In genomic region chr17:28889996-28890395, GRCh38 we compare ENCODE assay signal across 1 cellular context.
TF ChIP-seq lines count a peak whose summit lies in the region.

No MANE protein-coding gene starts in this region.

TF ChIP-seq in K562, 482 proteins besides CTCF, POLR2A, EP300 and RAD21:
- TF ChIP-seq RBM22 (IDR thresholded peaks at IDR 0.05; ENCODE audit: low read depth, low read length, poor library complexity, severe bottlenecking) (no peak), ZNF23 (CRISPR knock-in tag; IDR thresholded peaks at IDR 0.05) (no peak), SPI1 (IDR thresholded peaks at IDR 0.05; ENCODE audit: borderline replicate concordance, low read depth, low read length) (0 out of 2 replicates have a peak, but pooled peaks have one; percentile 8), U2AF2 (optimal IDR thresholded peaks at IDR 0.05; ENCODE audit: low read depth, low read length) (no peak)
